21 cellular contexts compared by ENCODE assay signal in the genomic region with DNA sequence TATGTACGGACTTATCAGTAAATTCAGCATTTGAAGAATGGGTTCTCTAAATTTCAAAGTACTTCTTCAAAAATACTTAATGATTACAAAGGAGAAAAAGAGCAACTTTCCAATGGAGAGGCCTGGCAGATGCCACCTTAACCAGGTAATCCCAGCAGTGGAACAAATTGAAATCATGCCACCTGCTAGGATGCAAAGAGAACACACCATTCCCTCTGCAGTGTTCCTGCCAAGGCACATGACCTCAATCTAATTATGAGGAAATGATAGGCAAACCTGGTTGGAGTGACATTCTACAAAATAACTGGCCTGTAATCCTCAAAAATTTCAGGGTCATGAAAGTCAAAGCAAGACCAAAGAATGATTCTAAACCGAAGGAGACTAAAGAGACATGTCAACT. TPM values are rescaled to one million over a fixed set of nuclear protein-coding genes. Genes with fewer than 3 reads are reported as not detected.
A peak's percentile ranks its signal among the peaks of the same experiment; 100 is the strongest.
DNase-seq lines count a peak whose midpoint lies in the region; ATAC-seq and TF ChIP-seq lines count a peak whose summit lies in the region.
"Had no signal": no experiment of that assay in that cellular context is flagged by ENCODE, and none has a peak within 500 bp of the region (broad histone marks: within the 10 kb centered on the region; RNA-seq: fewer than 3 reads in every experiment).

No MANE protein-coding gene starts in this region.

- no peak overlapping the region for H3K4me3 Mint-ChIP-seq in activated T-cell treated with anti-CD3 and anti-CD28 coated beads, Interleukin-2, amount 50 U/mL, for 72 hours
- H3K4me3 Mint-ChIP-seq: stimulated activated naive B cell treated with anti-CD40 and anti-IgM and Interleukin-4, amounts not matched to agents 10 μg/mL and 1 μg/mL and 100 μg/mL, for 72 hours had no signal

- TF ChIP-seq POLR2A in gastrocnemius medialis (IDR thresholded peaks at IDR 0.05), result no peak

- intact Hi-C loops in gastrocnemius medialis (cut with DNase I; ENCODE audit: low total_unique reads), result loop anchor here (5.0 kb wide), 1 partner anchor 73 kb away; no protein-coding TSS in a partner anchor

- H3K27me3 Mint-ChIP-seq in activated T-cell treated with anti-CD3 and anti-CD28 coated beads, Interleukin-2, amount 50 U/mL, for 72 hours (ENCODE audit: low read depth), result no peaks in the 10 kb centered on the region
- H3K27me3 Mint-ChIP-seq: stimulated activated naive B cell treated with anti-CD40 and anti-IgM and Interleukin-4, amounts not matched to agents 10 μg/mL and 1 μg/mL and 100 μg/mL, for 72 hours had no signal

- H3K4me3 ChIP-seq in gastrocnemius medialis, result no peak overlapping the region
- H3K4me3 ChIP-seq: testis had no signal

- H3K9me3 ChIP-seq in gastrocnemius medialis, result no peaks in the 10 kb centered on the region
- H3K9me3 ChIP-seq: testis had no signal

- no peaks in the 10 kb centered on the region for H3K27me3 ChIP-seq in gastrocnemius medialis
- H3K27me3 ChIP-seq: testis had no signal

- peak overlapping the region in 3 of 4 donors; percentile 3 to 64 (median 58) for H3K27ac ChIP-seq in gastrocnemius medialis
- H3K27ac ChIP-seq: testis had no signal

- peak overlapping the region; percentile 66 for H3K27ac Mint-ChIP-seq in activated T-cell treated with anti-CD3 and anti-CD28 coated beads, Interleukin-2, amount 50 U/mL, for 72 hours

- in situ Hi-C loops in gastrocnemius medialis (cut with MboI; ENCODE audit: low sequenced_read_pairs in 4 of 4), result no loop called here

- ATAC-seq in activated T-cell treated with anti-CD3 and anti-CD28 coated beads, Interleukin-2, amount 50 U/mL, for 72 hours (replicated peaks in 1 of 2), result no peak
- ATAC-seq in gastrocnemius medialis, result peak in 1 of 2 donors; percentile 47
- ATAC-seq: stimulated activated naive B cell treated with anti-CD40 and anti-IgM and Interleukin-4, amounts not matched to agents 10 μg/mL and 1 μg/mL and 100 μg/mL, for 72 hours had no signal

- H3K4me1 ChIP-seq in gastrocnemius medialis, result peaks cover 36 to 83% of the 10 kb centered on the region in 2 donors

- no peak for DNase-seq in activated T-cell treated with anti-CD3 and anti-CD28 coated beads, Interleukin-2, amount 50 U/mL, for 72 hours
- no peak for DNase-seq in activated T-cell treated with anti-CD3 and anti-CD28 coated beads, Interleukin-2, amount 50 U/mL, for 48 hours
- DNase-seq in NCI-H69 (lab: John Stamatoyannopoulos, UW) (peak; percentile 54), cerebellum (ENCODE audit: low spot score) (peak; percentile 73), gastrocnemius medialis (no peak), NCI-H1694 treated with DMSO at 0.1 percent for 48 hours (lab: John Stamatoyannopoulos, UW) (no peak), anterior cingulate cortex (lab: John Stamatoyannopoulos, UW) (no peak)
- DNase-seq in effector CD4-positive, alpha-beta T cell, result no peak
- DNase-seq: ACHN; activated CD4-positive, alpha-beta T cell treated with anti-CD3 and anti-CD28 coated beads for 1 hour; activated CD8-positive, alpha-beta memory T cell treated with anti-CD3 and anti-CD28 coated beads, Interleukin-2, amount 50 U/mL, for 4 hours; activated gamma-delta T cell treated with Interleukin-2 at 50 U/mL for 16 hours; DMS79; erythroblast; foreskin melanocyte; HCEC 1CT; kidney; NCI-H1930; NK-92 treated with Interleukin-12 subunit alpha and Interleukin-12 subunit beta, amount 100 ng/mL, for 24 hours; stimulated activated naive B cell treated with anti-CD40 and anti-IgM and Interleukin-4, amounts not matched to agents 10 μg/mL and 1 μg/mL and 100 μg/mL, for 72 hours; testis had no signal

- H3K36me3 Mint-ChIP-seq in activated T-cell treated with anti-CD3 and anti-CD28 coated beads, Interleukin-2, amount 50 U/mL, for 72 hours (ENCODE audit: insufficient read depth in 2 of 2), result peaks cover 0 to 2% of the 10 kb centered on the region in 2 donors

- no peaks in the 10 kb centered on the region for H3K36me3 ChIP-seq in gastrocnemius medialis

- H3K9me3 Mint-ChIP-seq in activated T-cell treated with anti-CD3 and anti-CD28 coated beads, Interleukin-2, amount 50 U/mL, for 72 hours, result no peaks in the 10 kb centered on the region
- H3K9me3 Mint-ChIP-seq: stimulated activated naive B cell treated with anti-CD40 and anti-IgM and Interleukin-4, amounts not matched to agents 10 μg/mL and 1 μg/mL and 100 μg/mL, for 72 hours had no signal

- H3K4me1 Mint-ChIP-seq in activated T-cell treated with anti-CD3 and anti-CD28 coated beads, Interleukin-2, amount 50 U/mL, for 72 hours (ENCODE audit: low read depth), result peaks cover 90% of the 10 kb centered on the region

- no peak for TF ChIP-seq CTCF in gastrocnemius medialis (IDR thresholded peaks at IDR 0.05 in 4 of 5, conservative IDR thresholded peaks at IDR 0.05 in 1 of 5)

RNA-seq across cellular contexts. Expression of a gene that starts 21.5 kb away (rescaled TPM):
- total RNA-seq in activated T-cell treated with anti-CD3 and anti-CD28 coated beads, Interleukin-2, amount 50 U/mL, for 72 hours, result 10 to 100 TPM; 62.5 to 65.3 TPM
- total RNA-seq in cerebellum (70.7 TPM), gastrocnemius medialis (10 to 100 TPM; 31.9 to 76.7 (median 57.0) TPM)

Comparison
In these comparisons a context has a peak if more than half of its experiments do, and no peak if none do; other contexts are left out.
1. DNase-seq: peak in NCI-H69 (single experiment) and cerebellum (single experiment); none in activated T-cell treated with anti-CD3 and anti-CD28 coated beads, Interleukin-2, amount 50 U/mL, for 72 hours (0 of 2), activated T-cell treated with anti-CD3 and anti-CD28 coated beads, Interleukin-2, amount 50 U/mL, for 48 hours (0 of 2), gastrocnemius medialis (0 of 2), effector CD4-positive, alpha-beta T cell (single experiment), NCI-H1694 treated with DMSO at 0.1 percent for 48 hours (single experiment) and anterior cingulate cortex (0 of 58).